In the genomic region with DNA sequence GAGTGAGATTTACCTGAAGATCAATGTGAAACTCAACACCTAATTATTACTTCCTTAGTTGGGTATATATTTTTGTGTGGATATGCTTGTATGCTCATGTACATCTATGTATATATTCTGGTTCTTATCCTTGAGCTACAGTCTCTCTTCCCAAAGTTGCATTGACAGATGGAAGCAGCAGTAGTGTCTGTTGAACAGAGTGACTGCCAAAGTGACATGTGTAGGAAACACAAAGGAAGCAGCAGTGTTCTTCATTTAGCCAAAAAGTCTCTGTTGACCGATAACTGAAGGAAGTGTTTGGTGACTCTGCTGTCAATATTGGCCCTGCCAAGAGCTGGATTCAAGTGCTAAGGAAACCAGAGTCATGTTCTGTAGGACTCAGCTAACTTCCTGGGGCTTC, we compare ENCODE assay signal across 17 cellular contexts.
A peak's percentile ranks its signal among the peaks of the same experiment; 100 is the strongest.
DNase-seq lines count a peak whose midpoint lies in the region; ATAC-seq and TF ChIP-seq lines count a peak whose summit lies in the region.
"Had no signal": no experiment of that assay in that cellular context is flagged by ENCODE, and none has a peak within 500 bp of the region (broad histone marks: within the 10 kb centered on the region; RNA-seq: fewer than 3 reads in every experiment).

No MANE protein-coding gene starts in this region.

- 64 to 72% methylated on average over 1 of the region's 1 CpG for WGBS in lung, 2 donors

- no peaks in the 10 kb centered on the region for H3K9me3 ChIP-seq in lung (ENCODE audit: control insufficient read depth in 2 of 2, insufficient read depth in 1 of 2, low read length in 1 of 2)
- H3K9me3 ChIP-seq: BE2C had no signal

- H3K4me3 ChIP-seq in lung = no peak overlapping the region
- H3K4me3 ChIP-seq: GM12878, GM23338 had no signal

- DNase-seq in NCI-H1694 treated with DMSO at 0.1 percent for 48 hours (lab: John Stamatoyannopoulos, UW) (peak; percentile 1), NCI-H1694 (lab: John Stamatoyannopoulos, UW) (no peak), NCI-H446 treated with DMSO at 0.1 percent for 48 hours (lab: John Stamatoyannopoulos, UW) (peak; percentile 12), lung (ENCODE audit: low spot score) (peak; percentile 15), SW 1271 (lab: John Stamatoyannopoulos, UW) (no peak)
- DNase-seq: BE2C; Calu3; CD4-positive, alpha-beta memory T cell; COR-L47; DND-41; GDM1; H9 had no signal

- TF ChIP-seq CTCF in lung (IDR thresholded peaks at IDR 0.05; ENCODE audit: control extremely low read depth, extremely low read depth) = no peak

- H3K27me3 ChIP-seq in lung (ENCODE audit: control insufficient read depth, insufficient read depth) = no peaks in the 10 kb centered on the region
- H3K27me3 ChIP-seq: BE2C had no signal

- H3K4me1 ChIP-seq in lung (ENCODE audit: control insufficient read depth in 2 of 2, insufficient read depth in 2 of 2, low read length in 2 of 2) = no peaks in the 10 kb centered on the region

- H3K36me3 ChIP-seq in lung (ENCODE audit: control insufficient read depth in 2 of 2, insufficient read depth in 2 of 2, low read length in 2 of 2) = peaks cover 6 to 15% of the 10 kb centered on the region in 2 donors
- H3K36me3 ChIP-seq: BE2C had no signal

- H3K27ac ChIP-seq in lung (ENCODE audit: low read depth in 1 of 2, low read length in 1 of 2) = no peak overlapping the region
- H3K27ac ChIP-seq: 22Rv1 had no signal

- ATAC-seq in lung (ENCODE audit: insufficient read depth, low FRiP score) (no peak), GM18858 (IDR thresholded peaks at IDR 0.05; ENCODE audit: unreplicated experiment) (no peak)
- ATAC-seq: GM12878, GM23338, HCT116 had no signal

Comparison
In these comparisons a context has a peak if more than half of its experiments do, and no peak if none do; other contexts are left out.
1. DNase-seq: peak in NCI-H1694 treated with DMSO at 0.1 percent for 48 hours (single experiment), NCI-H446 treated with DMSO at 0.1 percent for 48 hours (single experiment) and lung (single experiment); none in NCI-H1694 (single experiment) and SW 1271 (0 of 2).